In the genomic region with DNA sequence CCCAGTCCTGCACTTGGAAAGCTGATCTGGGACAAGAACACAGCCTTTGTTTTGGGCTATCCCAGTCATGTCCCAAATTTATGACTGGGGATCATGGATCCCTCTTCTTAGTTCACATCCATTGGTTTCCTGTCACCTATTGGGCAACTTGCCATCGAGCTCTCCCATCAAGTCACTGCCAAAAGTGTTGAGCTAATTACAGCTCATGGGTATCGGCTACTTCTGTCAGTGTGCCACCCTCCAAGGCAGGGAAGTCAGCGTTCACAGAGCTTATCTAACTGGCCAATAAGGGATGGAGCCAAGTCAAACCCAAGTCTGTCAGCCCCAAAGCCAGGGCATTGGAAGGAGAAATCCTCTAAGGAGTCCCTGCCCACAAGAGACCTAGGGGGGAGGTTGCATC, we compare ENCODE assay signal across 30 cellular contexts.
"Had no signal": no experiment of that assay in that cellular context is flagged by ENCODE, and none has a peak within 500 bp of the region (broad histone marks: within the 10 kb centered on the region; RNA-seq: fewer than 3 reads in every experiment).

No MANE protein-coding gene starts in this region.

- H3K36me3 Mint-ChIP-seq: mesothelial cell of epicardium, naive B cell had no signal

- H3K9me3 Mint-ChIP-seq: endodermal cell; mesothelial cell of epicardium; naive B cell; natural killer cell treated with Interleukin-12 subunit alpha and Interleukin-12 subunit beta and Interleukin-15 and Interleukin-18, amount 100 ng/mL, for 72 hours; neural crest cell had no signal

- ATAC-seq: esophagus mucosa; gastrocnemius medialis; mucosa of descending colon; natural killer cell treated with Interleukin-12 subunit alpha and Interleukin-12 subunit beta and Interleukin-15 and Interleukin-18, amount 100 ng/mL, for 72 hours; sciatic nerve had no signal

- H2AFZ ChIP-seq: parathyroid adenoma had no signal

- H3K79me2 ChIP-seq: parathyroid adenoma had no signal

- H3K4me3 Mint-ChIP-seq: endodermal cell; mesothelial cell of epicardium; natural killer cell treated with Interleukin-12 subunit alpha and Interleukin-12 subunit beta and Interleukin-15 and Interleukin-18, amount 100 ng/mL, for 72 hours; neural crest cell had no signal

- FAIRE-seq: keratinocyte, urothelium cell line had no signal

- H3K27ac ChIP-seq: epithelial cell of prostate, gastrocnemius medialis, neutrophil, parathyroid adenoma, thoracic aorta, tibial nerve, upper lobe of left lung had no signal

- DNase-seq: cortex of kidney; dorsolateral prefrontal cortex; effector CD4-positive, alpha-beta T cell; endodermal cell; foreskin fibroblast; gastrocnemius medialis; head of caudate nucleus; mesenchymal stem cell; mucosa of descending colon; naive B cell; stimulated activated CD4-positive, alpha-beta T cell treated with anti-CD3 and anti-CD28 coated beads, Interleukin-12 subunit alpha, Interleukin-12 subunit beta, amount 100 ng/mL, for 4 hours; stimulated activated CD4-positive, alpha-beta T cell treated with anti-CD3 and anti-CD28 coated beads, Interleukin-1b, Interleukin-23, amount 100 ng/mL, for 48 hours; stimulated activated CD4-positive, alpha-beta T cell treated with anti-CD3 and anti-CD28 coated beads, Interleukin-4, amount 100 ng/mL, for 1 hour; stimulated activated CD8-positive, alpha-beta memory T cell treated with anti-CD3 and anti-CD28 coated beads, Interleukin-4, amount 100 ng/mL, for 48 hours; stimulated activated naive CD4-positive, alpha-beta T cell; upper lobe of left lung had no signal

- H3K9me3 ChIP-seq: gastrocnemius medialis, mucosa of descending colon, neutrophil, thoracic aorta, tibial nerve, upper lobe of left lung had no signal

- H3K4me3 ChIP-seq: dorsolateral prefrontal cortex, gastrocnemius medialis, mucosa of descending colon, smooth muscle cell, thoracic aorta, tibial nerve, upper lobe of left lung had no signal

- H3K27me3 ChIP-seq: dorsolateral prefrontal cortex, gastrocnemius medialis, neutrophil, tibial nerve, upper lobe of left lung had no signal

- H3K27ac Mint-ChIP-seq: endodermal cell; mesothelial cell of epicardium; natural killer cell treated with Interleukin-12 subunit alpha and Interleukin-12 subunit beta and Interleukin-15 and Interleukin-18, amount 100 ng/mL, for 72 hours; progenitor cell of endocrine pancreas had no signal

- H3K36me3 ChIP-seq: gastrocnemius medialis, neutrophil, thoracic aorta, tibial nerve, upper lobe of left lung had no signal

- H3K9ac ChIP-seq: parathyroid adenoma had no signal

- H3K4me2 ChIP-seq: smooth muscle cell had no signal

- H3K27me3 Mint-ChIP-seq: naive B cell; natural killer cell treated with Interleukin-12 subunit alpha and Interleukin-12 subunit beta and Interleukin-15 and Interleukin-18, amount 100 ng/mL, for 72 hours had no signal
